Comparison of ENCODE assay signal across 8 cellular contexts in genomic region chr5:169637085-169637855, GRCh38. TPM values are rescaled to one million over a fixed set of nuclear protein-coding genes. Genes with fewer than 3 reads are reported as not detected.
DNase-seq lines count a peak whose midpoint lies in the region; ATAC-seq, FAIRE-seq and TF ChIP-seq lines count a peak whose summit lies in the region.

DOCK2 (plus strand) TSS chr5:169637275; CDS start chr5:169637327, 52 bp downstream.

- WGBS in neuronal stem cell (ENCODE audit: extremely low coverage in 2 of 2, insufficient read length in 2 of 2, insufficient replicate concordance in 1 of 2), 2 donors, result no CpG with 5 or more reads among the region's 55 CpGs
- WGBS in testis, 2 donors, result 1 to 4% methylated on average over 16 to 36 of the region's 55 CpGs

- H3K4ac ChIP-seq in neuronal stem cell (ENCODE audit: low read length), result no peak within 1 kb of the TSS

- no peak within 1 kb of the TSS for H2BK5ac ChIP-seq in neuronal stem cell (ENCODE audit: low read length)

- no peaks in the 10 kb centered on the region for H3K9me3 ChIP-seq in HUES48 (ENCODE audit: control insufficient read depth, insufficient read depth, low read length)
- peaks cover 0 to 4% of the 10 kb centered on the region in 2 donors for H3K9me3 ChIP-seq in neuronal stem cell (replicated peaks in 1 of 2; ENCODE audit: control insufficient read depth in 2 of 2, insufficient read depth in 1 of 2, low read depth in 1 of 2, low read length in 2 of 2)
- no peaks in the 10 kb centered on the region for H3K9me3 ChIP-seq in testis

- no peaks in the 10 kb centered on the region for H3K79me1 ChIP-seq in neuronal stem cell (ENCODE audit: low read depth, low read length)

- FAIRE-seq in urothelium cell line (lab: Jason Lieb, UNC), result no peak

- H3K9ac ChIP-seq in HUES48 (ENCODE audit: low read depth, low read length) (no peak within 1 kb of the TSS), neuronal stem cell (ENCODE audit: low read depth, low read length, poor library complexity) (peak within 1 kb of the TSS; percentile 52)

- H3K27ac ChIP-seq in HUES48 (ENCODE audit: low read depth, low read length) (no peak within 1 kb of the TSS), neuronal stem cell (replicated peaks; ENCODE audit: low read length) (no peak within 1 kb of the TSS), testis (no peak within 1 kb of the TSS)

- H3K36me3 ChIP-seq in BJ (ENCODE audit: control insufficient read depth, insufficient read depth, low read length) (no peaks in the 10 kb centered on the region), HUES48 (ENCODE audit: control insufficient read depth, insufficient read depth, low read length) (no peaks in the 10 kb centered on the region), neuronal stem cell (replicated peaks in 1 of 2; ENCODE audit: control insufficient read depth in 2 of 2, insufficient read depth in 2 of 2, low read length in 2 of 2) (no peaks in the 10 kb centered on the region), testis (ENCODE audit: low read depth, missing control alignments) (no peaks in the 10 kb centered on the region)

- TF ChIP-seq POLR2A in erythroblast (IDR thresholded peaks at IDR 0.05; ENCODE audit: low read length) (no peak), testis (IDR thresholded peaks at IDR 0.05) (no peak)

- no peaks in the 10 kb centered on the region for H3K27me3 ChIP-seq in BJ (ENCODE audit: control insufficient read depth, insufficient read depth, low read length)
- peaks cover 22% of the 10 kb centered on the region for H3K27me3 ChIP-seq in HUES48 (ENCODE audit: control insufficient read depth, insufficient read depth, low read length)
- H3K27me3 ChIP-seq in neuronal stem cell (ENCODE audit: control insufficient read depth in 3 of 3, insufficient read depth in 3 of 3, low read depth in 1 of 3, low read length in 3 of 3), result peaks cover 0 to 21% (median 19%) of the 10 kb centered on the region in 3 experiments
- no peaks in the 10 kb centered on the region for H3K27me3 ChIP-seq in testis

- peak within 1 kb of the TSS; percentile 90 for H3K23ac ChIP-seq in neuronal stem cell (ENCODE audit: low read depth, low read length, poor library complexity)

- TF ChIP-seq CTCF in BJ (IDR thresholded peaks at IDR 0.05; ENCODE audit: insufficient read depth, low read depth, low read length) (no peak), testis (IDR thresholded peaks at IDR 0.05) (no peak)

- H2AFZ ChIP-seq in neuronal stem cell (ENCODE audit: low read length), result peak within 1 kb of the TSS; percentile 64

- H2BK15ac ChIP-seq in neuronal stem cell (ENCODE audit: low read length), result peak within 1 kb of the TSS; percentile 76

- H3K4me3 ChIP-seq in BJ (ENCODE audit: low read depth, low read length), result peak within 1 kb of the TSS; percentile 29
- H3K4me3 ChIP-seq in HUES48 (ENCODE audit: low read depth, low read length), result peak within 1 kb of the TSS; percentile 74
- peak within 1 kb of the TSS in 1 of 2 donors; percentile 76 for H3K4me3 ChIP-seq in neuronal stem cell (ENCODE audit: low read length in 2 of 2)
- H3K4me3 ChIP-seq in testis, result peak within 1 kb of the TSS; percentile 46 to 53

- H2AK5ac ChIP-seq in neuronal stem cell (ENCODE audit: low read depth, low read length), result no peak within 1 kb of the TSS

- ATAC-seq in GM19463 (IDR thresholded peaks at IDR 0.05; ENCODE audit: unreplicated experiment), result peak; percentile 89

- intact Hi-C loops in testis (cut with DNase I; ENCODE audit: low total_unique reads), result no loop called here

- peak within 1 kb of the TSS; percentile 73 for H4K8ac ChIP-seq in neuronal stem cell (ENCODE audit: low read depth, low read length)

- H2BK12ac ChIP-seq in neuronal stem cell (ENCODE audit: low read length), result no peak within 1 kb of the TSS

- H2BK120ac ChIP-seq in neuronal stem cell (ENCODE audit: low read depth, low read length), result peak within 1 kb of the TSS; percentile 90

- H3K4me2 ChIP-seq in neuronal stem cell (ENCODE audit: insufficient read depth, low read length, poor library complexity, severe bottlenecking), result peak within 1 kb of the TSS; percentile 91

- no peak for DNase-seq in BJ (ENCODE audit: low read depth)
- DNase-seq in activated CD4-positive, alpha-beta T cell treated with anti-CD3 and anti-CD28 coated beads, Interleukin-2, amount 50 U/mL, for 48 hours, result peak; percentile 71 to 82
- DNase-seq in erythroblast (lab: John Stamatoyannopoulos, UW), result peak; percentile 22 to 43
- no peak for DNase-seq in neuronal stem cell (ENCODE audit: low spot score)
- peak; percentile 21 for DNase-seq in testis
- DNase-seq in urothelium cell line (ENCODE audit: low spot score), result no peak

- H4K91ac ChIP-seq in neuronal stem cell (ENCODE audit: low read depth, low read length, poor library complexity), result no peak within 1 kb of the TSS

- CTCF ChIA-PET in BJ (lab: Yijun Ruan, JAX), result interaction anchor here (0.7 kb wide), 1 partner anchor 14 kb away, joined by 4 read pairs; no protein-coding TSS in a partner anchor

- peak within 1 kb of the TSS; percentile 50 for H3K14ac ChIP-seq in neuronal stem cell (ENCODE audit: low read length)

- POLR2A ChIA-PET in BJ (lab: Charles Lee), result no interaction called here

- peak within 1 kb of the TSS; percentile 95 for H3K18ac ChIP-seq in neuronal stem cell (ENCODE audit: low read length)

- H3K4me1 ChIP-seq in HUES48 (ENCODE audit: control insufficient read depth, insufficient read depth, low read length), result peaks cover 16% of the 10 kb centered on the region
- peaks cover 0 to 2% of the 10 kb centered on the region in 2 donors for H3K4me1 ChIP-seq in neuronal stem cell (ENCODE audit: control insufficient read depth in 2 of 2, insufficient read depth in 1 of 2, low read depth in 1 of 2, low read length in 2 of 2)
- H3K4me1 ChIP-seq in testis, result no peaks in the 10 kb centered on the region

RNA-seq across cellular contexts. Expression of gene DOCK2, which starts in this region (rescaled TPM):
- polyA plus RNA-seq in BJ (2011; rRNA removed), result 2.0 TPM in 2 replicates
- 4.1 and 6.1 TPM in 2 replicates for polyA minus RNA-seq in BJ (2011; rRNA and poly(A)+ RNA removed)
- 0.36 TPM for polyA plus RNA-seq in neuronal stem cell (2013, experiment 1 of 2)
- polyA plus RNA-seq in neuronal stem cell (2013, experiment 2 of 2), result 0.40 TPM
- 1 to 10 TPM; 6.8 to 8.9 TPM for total RNA-seq in testis
- 7.3 TPM for polyA plus RNA-seq in testis (ENCODE audit: insufficient read depth, low read depth, low replicate concordance)

Comparison
In these comparisons a context has a peak if more than half of its experiments do, and no peak if none do; other contexts are left out.
1. DNase-seq: peak in activated CD4-positive, alpha-beta T cell treated with anti-CD3 and anti-CD28 coated beads, Interleukin-2, amount 50 U/mL, for 48 hours (2 of 2), erythroblast (2 of 2) and testis (single experiment); none in BJ (single experiment), neuronal stem cell (single experiment) and urothelium cell line (single experiment).